ENCODE assay signal across 7 cellular contexts in the genomic region with DNA sequence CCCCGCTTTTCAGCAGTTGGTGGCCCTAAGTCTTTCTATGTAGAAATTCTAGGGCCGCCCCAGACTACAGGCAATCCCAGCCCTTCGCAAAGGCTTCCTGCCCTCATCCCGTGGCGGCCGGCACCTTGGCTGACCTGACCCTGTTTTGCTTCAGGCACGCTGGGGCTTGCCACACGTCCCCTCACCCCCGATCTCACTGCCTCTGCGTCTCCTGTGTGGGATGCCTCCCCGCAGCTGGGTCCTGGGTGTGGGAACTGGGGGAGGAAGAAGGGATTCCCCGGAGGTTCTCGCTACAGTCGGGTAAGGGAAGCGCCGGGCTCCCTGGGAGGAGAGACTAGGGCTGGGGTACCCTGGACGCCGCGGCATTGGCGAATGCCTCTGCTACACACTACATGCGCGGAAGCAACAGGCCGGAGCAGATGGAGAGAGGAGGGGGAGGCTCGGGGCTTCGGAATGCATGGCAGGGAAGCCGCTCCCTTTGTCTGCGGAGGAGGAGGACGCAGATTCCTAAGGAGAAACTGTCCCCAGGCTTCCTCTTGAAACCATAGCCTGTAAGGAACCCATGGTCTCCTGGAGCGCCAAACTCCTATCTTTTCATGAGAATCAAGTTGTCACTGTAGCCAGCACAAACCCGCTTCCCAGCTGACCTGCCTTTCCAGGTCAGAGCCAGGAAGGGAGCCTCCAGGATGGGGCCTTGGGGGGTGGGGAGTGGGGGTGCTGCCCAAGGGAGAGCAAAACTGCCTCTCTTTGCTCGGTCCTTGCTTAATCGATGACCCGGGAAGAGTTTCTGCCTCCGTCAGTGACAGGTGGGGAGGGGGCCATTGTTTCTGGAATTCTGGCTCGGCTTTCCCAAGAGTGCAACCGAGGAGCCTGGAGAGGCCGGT. TPM values are rescaled to one million over a fixed set of nuclear protein-coding genes. Genes with fewer than 3 reads are reported as not detected.
DNase-seq lines count a peak whose midpoint lies in the region; ATAC-seq and TF ChIP-seq lines count a peak whose summit lies in the region.

No MANE protein-coding gene starts in this region.

- no peaks in the 10 kb centered on the region for H3K9me3 ChIP-seq in prostate gland

- peaks cover 5% of the 10 kb centered on the region for H3K4me1 ChIP-seq in prostate gland (replicated peaks)

- peak overlapping the region; percentile 56 to 64 for H3K4me3 ChIP-seq in prostate gland

- peak; percentile 4 for ATAC-seq in GM18909 (IDR thresholded peaks at IDR 0.05; ENCODE audit: poor library complexity, unreplicated experiment)
- peak; percentile 2 for ATAC-seq in HG03432 (IDR thresholded peaks at IDR 0.05; ENCODE audit: unreplicated experiment)
- ATAC-seq in GM18519 (IDR thresholded peaks at IDR 0.05; ENCODE audit: low FRiP score, unreplicated experiment), result no peak

- 5% methylated on average over 37 of the region's 37 CpGs for WGBS in prostate gland

- H3K27me3 ChIP-seq in prostate gland (replicated peaks; ENCODE audit: insufficient read depth), result no peaks in the 10 kb centered on the region

- H3K9me3 Mint-ChIP-seq in activated T-helper 2 cell treated with anti-CD3 and anti-CD28 coated beads, Interferon-gamma antibody, Interleukin-2, Interleukin-4, amounts not matched to agents 10 μg/mL and 5 μg/mL and 100 μg/mL, durations not matched to agents 14 hours and 24 hours and 36 hours, result no peaks in the 10 kb centered on the region

- TF ChIP-seq CTCF in prostate gland (IDR thresholded peaks at IDR 0.05), result no peak

- DNase-seq in activated T-helper 2 cell treated with anti-CD3 and anti-CD28 coated beads, Interferon-gamma antibody, Interleukin-2, Interleukin-4, amounts not matched to agents 10 μg/mL and 5 μg/mL and 100 μg/mL, durations not matched to agents 14 hours and 24 hours and 36 hours (ENCODE audit: low spot score), result no peak
- peak; percentile 40 for DNase-seq in hepatic stellate cell (ENCODE audit: low spot score)
- DNase-seq in prostate gland (ENCODE audit: low spot score), result no peak
- no peak for DNase-seq in MV-4-11 (lab: John Stamatoyannopoulos, UW)

- peaks cover 51% of the 10 kb centered on the region for H3K27me3 Mint-ChIP-seq in activated T-helper 2 cell treated with anti-CD3 and anti-CD28 coated beads, Interferon-gamma antibody, Interleukin-2, Interleukin-4, amounts not matched to agents 10 μg/mL and 5 μg/mL and 100 μg/mL, durations not matched to agents 14 hours and 24 hours and 36 hours (ENCODE audit: low read depth)

- intact Hi-C loops in activated T-helper 2 cell treated with anti-CD3 and anti-CD28 coated beads, Interferon-gamma antibody, Interleukin-2, Interleukin-4, amounts not matched to agents 10 μg/mL and 5 μg/mL and 100 μg/mL, durations not matched to agents 14 hours and 24 hours and 36 hours (cut with micrococcal nuclease), result no loop called here
- intact Hi-C loops in prostate gland (cut with DNase I), result loop anchor here (5.0 kb wide), 1 partner anchor 109 kb away; no protein-coding TSS in a partner anchor

- peak overlapping the region; percentile 82 for H3K4me3 Mint-ChIP-seq in activated T-helper 2 cell treated with anti-CD3 and anti-CD28 coated beads, Interferon-gamma antibody, Interleukin-2, Interleukin-4, amounts not matched to agents 10 μg/mL and 5 μg/mL and 100 μg/mL, durations not matched to agents 14 hours and 24 hours and 36 hours (ENCODE audit: low read depth)

- H3K4me1 Mint-ChIP-seq in activated T-helper 2 cell treated with anti-CD3 and anti-CD28 coated beads, Interferon-gamma antibody, Interleukin-2, Interleukin-4, amounts not matched to agents 10 μg/mL and 5 μg/mL and 100 μg/mL, durations not matched to agents 14 hours and 24 hours and 36 hours (ENCODE audit: low read depth), result peaks cover 11% of the 10 kb centered on the region

- no peaks in the 10 kb centered on the region for H3K36me3 ChIP-seq in prostate gland

- H3K27ac Mint-ChIP-seq in activated T-helper 2 cell treated with anti-CD3 and anti-CD28 coated beads, Interferon-gamma antibody, Interleukin-2, Interleukin-4, amounts not matched to agents 10 μg/mL and 5 μg/mL and 100 μg/mL, durations not matched to agents 14 hours and 24 hours and 36 hours, result no peak overlapping the region

- H3K27ac ChIP-seq in prostate gland, result peak overlapping the region; percentile 52 to 70

- no peaks in the 10 kb centered on the region for H3K36me3 Mint-ChIP-seq in activated T-helper 2 cell treated with anti-CD3 and anti-CD28 coated beads, Interferon-gamma antibody, Interleukin-2, Interleukin-4, amounts not matched to agents 10 μg/mL and 5 μg/mL and 100 μg/mL, durations not matched to agents 14 hours and 24 hours and 36 hours (ENCODE audit: low read depth)

- no peak for TF ChIP-seq POLR2A in prostate gland (IDR thresholded peaks at IDR 0.05)

RNA-seq across cellular contexts. Expression of gene DTX4, which starts 1.4 kb away (rescaled TPM):
- total RNA-seq in activated T-helper 2 cell treated with anti-CD3 and anti-CD28 coated beads, Interferon-gamma antibody, Interleukin-2, Interleukin-4, amounts not matched to agents 10 μg/mL and 5 μg/mL and 100 μg/mL, durations not matched to agents 14 hours and 24 hours and 36 hours, result 0.09 and 0.68 TPM in 2 replicates
- 10 to 100 TPM in 1 of 2 donors, 1 to 10 TPM in 1; 6.9 to 10.7 TPM for total RNA-seq in prostate gland

RNA-seq across cellular contexts. Expression of gene FAM111A, which starts 30.7 kb away (rescaled TPM):
- total RNA-seq in activated T-helper 2 cell treated with anti-CD3 and anti-CD28 coated beads, Interferon-gamma antibody, Interleukin-2, Interleukin-4, amounts not matched to agents 10 μg/mL and 5 μg/mL and 100 μg/mL, durations not matched to agents 14 hours and 24 hours and 36 hours, result 66.2 and 69.1 TPM in 2 replicates
- total RNA-seq in prostate gland, result 10 to 100 TPM; 49.5 to 60.3 TPM

RNA-seq across cellular contexts. Expression of gene MPEG1, which starts 39.4 kb away (rescaled TPM):
- 0.05 TPM in 1 of 2 replicates, not detected in the other for total RNA-seq in activated T-helper 2 cell treated with anti-CD3 and anti-CD28 coated beads, Interferon-gamma antibody, Interleukin-2, Interleukin-4, amounts not matched to agents 10 μg/mL and 5 μg/mL and 100 μg/mL, durations not matched to agents 14 hours and 24 hours and 36 hours
- total RNA-seq in prostate gland, result 1 to 10 TPM; 3.2 to 8.2 TPM
